22 cellular contexts compared by ENCODE assay signal in the genomic region with DNA sequence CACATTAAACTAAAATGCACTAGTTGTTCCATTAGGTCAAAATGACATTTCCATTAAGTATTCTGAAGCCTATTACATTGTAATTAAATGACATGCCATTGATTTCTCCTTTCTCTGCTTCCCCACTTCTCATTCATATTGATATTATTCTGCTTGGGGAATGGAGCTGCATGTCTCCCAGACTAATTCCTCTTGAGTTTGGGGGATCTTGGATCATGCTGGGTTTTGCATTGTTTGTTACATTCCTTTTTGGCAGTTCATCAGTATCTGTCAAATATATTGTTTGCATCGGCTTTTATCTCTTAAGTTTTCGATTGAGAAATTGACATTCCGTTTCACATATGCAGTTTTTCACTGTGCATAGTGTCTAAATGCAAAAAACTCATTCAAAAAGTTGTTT.
"Had no signal": no experiment of that assay in that cellular context is flagged by ENCODE, and none has a peak within 500 bp of the region (broad histone marks: within the 10 kb centered on the region; RNA-seq: fewer than 3 reads in every experiment).

No MANE protein-coding gene starts in this region.

- H3K9me3 ChIP-seq: esophagus muscularis mucosa, pancreas, prostate gland, vagina had no signal

- H3K27ac ChIP-seq: esophagus muscularis mucosa, foreskin keratinocyte, pancreas, prostate gland, skin epidermis, vagina had no signal

- FAIRE-seq: bronchial epithelial cell had no signal

- H3K4me3 ChIP-seq: esophagus muscularis mucosa, pancreas, prostate gland, skin epidermis, vagina had no signal

- H3K4me1 ChIP-seq: foreskin keratinocyte, pancreas, prostate gland, vagina had no signal

- ATAC-seq: foreskin keratinocyte; naive thymus-derived CD4-positive, alpha-beta T cell; pancreas; sciatic nerve; stimulated activated naive CD8-positive, alpha-beta T cell treated with anti-CD3 and anti-CD28 coated beads, Interleukin-15, Interleukin-2, amounts not matched to agents 100 U/mL and 50 U/mL, for 24 hours had no signal

- H3K36me3 ChIP-seq: pancreas, prostate gland, vagina had no signal

- DNase-seq: activated CD4-positive, alpha-beta T cell treated with anti-CD3 and anti-CD28 coated beads for 48 hours; activated CD4-positive, alpha-beta T cell treated with anti-CD3 and anti-CD28 coated beads, Interleukin-2, amount 50 U/mL, for 48 hours; activated CD8-positive, alpha-beta memory T cell treated with anti-CD3 and anti-CD28 coated beads for 24 hours; activated effector memory CD4-positive, alpha-beta T cell treated with Interleukin-2 at 50 U/mL for 16 hours; activated naive CD4-positive, alpha-beta T cell treated with Interleukin-2 at 50 U/mL for 16 hours; anterior cingulate cortex; foreskin keratinocyte; immature natural killer cell; midbrain; naive thymus-derived CD4-positive, alpha-beta T cell; nucleus accumbens; pancreas; retina; stimulated activated CD4-positive, alpha-beta T cell treated with anti-CD3 and anti-CD28 coated beads, Interleukin-12 subunit alpha, Interleukin-12 subunit beta, amount 100 ng/mL, for 4 hours; stimulated activated CD4-positive, alpha-beta T cell treated with anti-CD3 and anti-CD28 coated beads, Interleukin-4, amount 100 ng/mL, for 1 hour; stimulated activated naive CD8-positive, alpha-beta T cell treated with anti-CD3 and anti-CD28 coated beads, Interleukin-15, Interleukin-2, amounts not matched to agents 100 U/mL and 50 U/mL, for 24 hours had no signal

- H3K27me3 ChIP-seq: esophagus muscularis mucosa, pancreas, vagina had no signal
